Comparison of ENCODE assay signal across 8 cellular contexts in the genomic region with DNA sequence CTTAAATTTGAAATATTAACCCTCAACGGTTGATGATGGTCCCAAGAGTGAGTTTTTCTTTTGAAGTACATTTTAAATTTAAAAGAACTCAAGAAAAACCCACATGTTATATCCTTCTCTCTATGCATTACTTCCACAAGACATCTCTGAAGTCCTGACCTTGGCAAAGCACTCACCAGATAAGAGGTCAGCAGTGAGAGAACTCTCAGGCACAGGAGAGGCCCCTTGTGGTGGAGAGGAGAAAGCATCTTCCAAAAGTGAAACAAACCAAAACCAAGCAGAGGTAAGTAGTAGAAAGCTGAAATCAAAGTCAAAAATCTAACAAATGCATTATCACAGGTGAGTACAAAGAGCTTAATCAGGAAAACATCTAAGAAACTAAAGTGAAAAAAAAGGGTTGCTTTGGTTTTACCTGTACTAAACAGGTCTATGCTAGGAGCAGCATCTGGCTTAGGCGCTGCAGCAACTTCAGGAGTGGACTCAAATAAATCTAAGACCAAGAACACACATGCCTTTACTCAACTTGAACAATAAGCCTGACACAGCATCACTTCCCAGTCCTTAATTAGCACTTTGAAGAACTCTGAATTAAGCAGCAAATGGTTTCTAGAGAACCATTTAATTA.
DNase-seq lines count a peak whose midpoint lies in the region; ATAC-seq and TF ChIP-seq lines count a peak whose summit lies in the region.

No MANE protein-coding gene starts in this region.

- H3K4me2 ChIP-seq in MM.1S (ENCODE audit: low read depth, low read length), result peak overlapping the region; percentile 49; the same call in 1 of the 2 replicates

- H3K4me3 ChIP-seq in MM.1S (ENCODE audit: low read length) (no peak overlapping the region), colonic mucosa (no peak overlapping the region), thoracic aorta (no peak overlapping the region)

- ATAC-seq in GM18499 (IDR thresholded peaks at IDR 0.05; ENCODE audit: insufficient read depth, unreplicated experiment), result peak; percentile 87
- ATAC-seq in HG02623 (IDR thresholded peaks at IDR 0.05; ENCODE audit: unreplicated experiment), result peak; percentile 88
- no peak for ATAC-seq in thoracic aorta (ENCODE audit: insufficient number of reproducible peaks, low FRiP score, low read depth)
- ATAC-seq in sciatic nerve, result no peak

- DNase-seq in MM.1S (peak; percentile 72), colonic mucosa (no peak), thoracic aorta (ENCODE audit: low spot score) (no peak), superior temporal gyrus (ENCODE audit: extremely low spot score) (no peak), sciatic nerve (ENCODE audit: low spot score) (no peak)

- TF ChIP-seq CTCF in 22Rv1 (IDR thresholded peaks at IDR 0.05) (peak; percentile 67), MM.1S (IDR thresholded peaks at IDR 0.05; ENCODE audit: low read length) (peak; percentile 81), colonic mucosa (IDR thresholded peaks at IDR 0.05) (peak; percentile 15), thoracic aorta (IDR thresholded peaks at IDR 0.05) (peak; percentile 16)

- H3K9me2 ChIP-seq in MM.1S (replicated peaks; ENCODE audit: insufficient read depth, low read length), result no peaks in the 10 kb centered on the region

- no peaks in the 10 kb centered on the region for H3K36me3 ChIP-seq in MM.1S (replicated peaks; ENCODE audit: insufficient read depth, low read length)
- no peaks in the 10 kb centered on the region for H3K36me3 ChIP-seq in colonic mucosa
- H3K36me3 ChIP-seq in thoracic aorta, result no peaks in the 10 kb centered on the region

- no peaks in the 10 kb centered on the region for H3K27me3 ChIP-seq in MM.1S (replicated peaks; ENCODE audit: insufficient read depth, low read length)
- no peaks in the 10 kb centered on the region for H3K27me3 ChIP-seq in colonic mucosa
- H3K27me3 ChIP-seq in thoracic aorta (replicated peaks; ENCODE audit: insufficient read depth), result no peaks in the 10 kb centered on the region

- intact Hi-C loops in colonic mucosa (cut with DNase I), result no loop called here
- intact Hi-C loops in sciatic nerve (cut with DNase I), result no loop called here

- no peaks in the 10 kb centered on the region for H3F3A ChIP-seq in MM.1S (ENCODE audit: insufficient read depth, low read length)

- H2AFZ ChIP-seq in MM.1S (ENCODE audit: low read length), result peak overlapping the region; percentile 8

- no peaks in the 10 kb centered on the region for H4K20me1 ChIP-seq in MM.1S (ENCODE audit: insufficient read depth, low read length)

- 0 out of 2 replicates have a peak, but pooled peaks cover 4% of the 10 kb centered on the region for H3K4me1 ChIP-seq in MM.1S (ENCODE audit: low read length)
- H3K4me1 ChIP-seq in colonic mucosa, result no peaks in the 10 kb centered on the region
- no peaks in the 10 kb centered on the region for H3K4me1 ChIP-seq in thoracic aorta (ENCODE audit: control insufficient read depth in 1 of 2, low read depth in 2 of 2)

- H3K27ac ChIP-seq in 22Rv1 (no peak overlapping the region), MM.1S (ENCODE audit: low read length) (no peak overlapping the region), colonic mucosa (no peak overlapping the region), thoracic aorta (no peak overlapping the region)

- no peaks in the 10 kb centered on the region for H3K9me3 ChIP-seq in MM.1S (replicated peaks; ENCODE audit: insufficient read depth, low read length)
- H3K9me3 ChIP-seq in colonic mucosa, result no peaks in the 10 kb centered on the region
- no peaks in the 10 kb centered on the region for H3K9me3 ChIP-seq in thoracic aorta

- no peaks in the 10 kb centered on the region for H3K79me2 ChIP-seq in MM.1S (ENCODE audit: low read length)

- no peak overlapping the region for H3K9ac ChIP-seq in MM.1S (ENCODE audit: low read length)
- H3K9ac ChIP-seq in colonic mucosa (ENCODE audit: low read depth in 2 of 2, low read length in 2 of 2), result no peak overlapping the region

Comparison
In these comparisons a context has a peak if more than half of its experiments do, and no peak if none do; other contexts are left out.
1. CTCF ChIP-seq: peak in every context shown above with its lines; median percentile 81 in MM.1S; 67 in 22Rv1; 16 in thoracic aorta; 15 in colonic mucosa.
2. ATAC-seq: peak in GM18499 (single experiment) and HG02623 (single experiment); none in thoracic aorta (single experiment) and sciatic nerve (single experiment).